In genomic region chr16:30092373-30093010, GRCh38 we compare ENCODE assay signal across 8 cellular contexts. TPM values are rescaled to one million over a fixed set of nuclear protein-coding genes. Genes with fewer than 3 reads are reported as not detected.
DNase-seq lines count a peak whose midpoint lies in the region; ATAC-seq and TF ChIP-seq lines count a peak whose summit lies in the region.

No MANE protein-coding gene starts in this region.

- intact Hi-C loops in left colon (cut with DNase I, micrococcal nuclease): no loop called here

- ATAC-seq in HG02885 (IDR thresholded peaks at IDR 0.05; ENCODE audit: poor library complexity, unreplicated experiment) (peak; percentile 43), left colon (peak; percentile 42)

- TF ChIP-seq CTCF in WI38 (IDR thresholded peaks at IDR 0.05; ENCODE audit: low read depth, low read length) (peak; percentile 28), choroid plexus epithelial cell (conservative IDR thresholded peaks at IDR 0.05; ENCODE audit: low read depth, low read length) (peak; percentile 82)

- DNase-seq in NK-92 treated with Interleukin-12 subunit alpha and Interleukin-12 subunit beta, amount 100 ng/mL, for 24 hours (lab: John Stamatoyannopoulos, UW): peak; percentile 71
- DNase-seq in NK-92 (lab: John Stamatoyannopoulos, UW; ENCODE audit: unreplicated experiment): no peak
- DNase-seq in NCI-H2107 (lab: John Stamatoyannopoulos, UW): peak; percentile 23
- peak; percentile 76 for DNase-seq in choroid plexus epithelial cell (ENCODE audit: low read depth)
- peak; percentile 82 to 87 for DNase-seq in left colon
- DNase-seq in stimulated activated CD4-positive, alpha-beta T cell treated with anti-CD3 and anti-CD28 coated beads, Interleukin-15, amount 100 ng/mL, for 48 hours (ENCODE audit: low read depth in 2 of 2): peak; percentile 59 to 60

- H3K4me3 ChIP-seq in WI38 (ENCODE audit: low read depth, low read length): peak overlapping the region; percentile 18; the same call in 1 of the 2 replicates
- peak overlapping the region; percentile 65 for H3K4me3 ChIP-seq in choroid plexus epithelial cell (ENCODE audit: low read depth, low read length)

RNA-seq across cellular contexts. Expression of gene TBX6, which starts 0.8 kb away (rescaled TPM):
- 1 to 10 TPM in 1 of 2 donors, under 1 TPM in 1; 0.92 to 1.1 TPM for total RNA-seq in left colon

RNA-seq across cellular contexts. Expression of gene YPEL3, which starts 3.5 kb away (rescaled TPM):
- 10 to 100 TPM; 30.5 to 58.2 TPM for total RNA-seq in left colon

RNA-seq across cellular contexts. Expression of gene PPP4C, which starts 16.7 kb away (rescaled TPM):
- total RNA-seq in left colon: 100 to 1,000 TPM; 101 to 106 TPM

RNA-seq across cellular contexts. Expression of gene GDPD3, which starts 20.8 kb away (rescaled TPM):
- 10 to 100 TPM; 62.3 to 88.7 TPM for total RNA-seq in left colon

RNA-seq across cellular contexts. Expression of gene ALDOA, which starts 26.9 kb away (rescaled TPM):
- total RNA-seq in left colon: 1,000 to 10,000 TPM; 1,798 to 1,835 TPM
